Comparison of ENCODE assay signal across 13 cellular contexts in genomic region chr4:182913621-182914020, GRCh38.
"Had no signal": no experiment of that assay in that cellular context is flagged by ENCODE, and none has a peak within 500 bp of the region (broad histone marks: within the 10 kb centered on the region; RNA-seq: fewer than 3 reads in every experiment).

No MANE protein-coding gene starts in this region.

- H3K4me3 Mint-ChIP-seq: activated CD4-positive, alpha-beta T cell treated with anti-CD3 and anti-CD28 coated beads for 36 hours; memory B cell had no signal

- H3K36me3 ChIP-seq: neutrophil had no signal

- FAIRE-seq: colon, endothelial cell of umbilical vein had no signal

- H3K4me1 ChIP-seq: foreskin keratinocyte had no signal

- H3K27ac Mint-ChIP-seq: activated CD4-positive, alpha-beta T cell treated with anti-CD3 and anti-CD28 coated beads for 36 hours; memory B cell had no signal

- H3K4me3 ChIP-seq: left lung, upper lobe of right lung had no signal

- DNase-seq: activated CD4-positive, alpha-beta T cell treated with anti-CD3 and anti-CD28 coated beads for 36 hours; activated gamma-delta T cell treated with Interleukin-2 at 50 U/mL for 16 hours; foreskin keratinocyte; left lung; stimulated activated CD4-positive, alpha-beta T cell treated with anti-CD3 and anti-CD28 coated beads, Interleukin-2, amount 100 ng/mL, for 24 hours; stimulated activated naive CD4-positive, alpha-beta T cell treated with Interleukin-2 at 50 U/mL for 16 hours; T1000; upper lobe of right lung had no signal

- H3K27ac ChIP-seq: foreskin keratinocyte, left lung, neutrophil, upper lobe of right lung had no signal

- H3K9me3 ChIP-seq: left lung, neutrophil, upper lobe of right lung had no signal

- ATAC-seq: activated CD4-positive, alpha-beta T cell treated with anti-CD3 and anti-CD28 coated beads for 36 hours; foreskin keratinocyte; left lung; sciatic nerve; upper lobe of right lung had no signal

- H3K27me3 ChIP-seq: foreskin keratinocyte, left lung, upper lobe of right lung had no signal

- H3K27me3 Mint-ChIP-seq: activated CD4-positive, alpha-beta T cell treated with anti-CD3 and anti-CD28 coated beads for 36 hours; memory B cell had no signal
